24 cellular contexts compared by ENCODE assay signal in the genomic region with DNA sequence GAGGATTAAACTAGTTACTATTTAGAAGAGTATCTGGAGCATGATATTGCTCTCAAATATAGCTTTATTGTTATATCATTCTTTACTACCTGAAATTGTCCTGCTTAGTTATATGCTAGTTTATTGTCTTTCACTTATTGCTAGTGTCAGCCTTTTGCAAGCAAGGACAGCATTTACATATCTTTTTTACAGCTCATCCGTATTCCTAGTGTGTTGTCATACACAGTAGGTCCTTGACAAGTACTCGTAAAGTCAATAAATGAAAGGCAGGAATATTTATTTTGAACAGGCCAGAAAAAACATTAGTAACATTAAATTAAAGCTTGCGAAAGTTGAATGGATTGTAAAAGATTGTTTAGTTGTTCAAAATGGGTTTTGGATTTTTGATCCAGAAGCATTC. TPM values are rescaled to one million over a fixed set of nuclear protein-coding genes. Genes with fewer than 3 reads are reported as not detected.
DNase-seq lines count a peak whose midpoint lies in the region; ATAC-seq, FAIRE-seq and TF ChIP-seq lines count a peak whose summit lies in the region.
"Had no signal": no experiment of that assay in that cellular context is flagged by ENCODE, and none has a peak within 500 bp of the region (broad histone marks: within the 10 kb centered on the region; RNA-seq: fewer than 3 reads in every experiment).

No MANE protein-coding gene starts in this region.

- H3K9me3 Mint-ChIP-seq in glutamatergic neuron (ENCODE audit: unreplicated experiment) = peaks cover 1% of the 10 kb centered on the region

- peak overlapping the region in 9 of 12 donors; percentile 64 to 83 (median 69) for H3K27ac ChIP-seq in heart left ventricle
- H3K27ac ChIP-seq in right cardiac atrium (ENCODE audit: low read length) = no peak overlapping the region
- peak overlapping the region; percentile 1 for H3K27ac ChIP-seq in lower lobe of right lung
- H3K27ac ChIP-seq in tibial artery = peak overlapping the region; percentile 50 to 62
- H3K27ac ChIP-seq: cardiac muscle cell, pancreas had no signal

- no peak for TF ChIP-seq POLR2A in heart left ventricle (IDR thresholded peaks at IDR 0.05)

- H3K27me3 ChIP-seq in heart left ventricle = no peaks in the 10 kb centered on the region
- no peaks in the 10 kb centered on the region for H3K27me3 ChIP-seq in right cardiac atrium (ENCODE audit: control insufficient read depth, insufficient read depth)
- no peaks in the 10 kb centered on the region for H3K27me3 ChIP-seq in lower lobe of right lung (ENCODE audit: low read depth)
- H3K27me3 ChIP-seq in tibial artery = no peaks in the 10 kb centered on the region
- H3K27me3 ChIP-seq: cardiac muscle cell, pancreas had no signal

- H3K36me3 ChIP-seq in heart left ventricle (no peaks in the 10 kb centered on the region), lower lobe of right lung (no peaks in the 10 kb centered on the region), tibial artery (peaks cover 0 to 8% (median 0%) of the 10 kb centered on the region in 3 donors)
- H3K36me3 ChIP-seq: cardiac muscle cell, pancreas had no signal

- peaks cover 8% of the 10 kb centered on the region for H3K36me3 Mint-ChIP-seq in glutamatergic neuron (ENCODE audit: unreplicated experiment)

- no peak overlapping the region for H3K4me3 Mint-ChIP-seq in glutamatergic neuron (ENCODE audit: unreplicated experiment)
- H3K4me3 Mint-ChIP-seq: activated naive CD4-positive, alpha-beta T cell treated with anti-CD3 and anti-CD28 coated beads for 36 hours; nephron; T-helper 2 cell treated with Interferon-gamma antibody and Interleukin-4, amounts not matched to agents 5 μg/mL and 100 μg/mL, for 36 hours had no signal

- no peak overlapping the region for H3K27ac Mint-ChIP-seq in glutamatergic neuron (ENCODE audit: unreplicated experiment)
- H3K27ac Mint-ChIP-seq: activated naive CD4-positive, alpha-beta T cell treated with anti-CD3 and anti-CD28 coated beads for 36 hours; nephron; T-helper 2 cell treated with Interferon-gamma antibody and Interleukin-4, amounts not matched to agents 5 μg/mL and 100 μg/mL, for 36 hours had no signal

- peaks cover 0 to 41% (median 12%) of the 10 kb centered on the region in 12 donors for H3K4me1 ChIP-seq in heart left ventricle
- H3K4me1 ChIP-seq in right cardiac atrium (ENCODE audit: control insufficient read depth, insufficient read depth, low read length) = peaks cover 6% of the 10 kb centered on the region
- peaks cover 6% of the 10 kb centered on the region for H3K4me1 ChIP-seq in lower lobe of right lung
- peaks cover 0 to 38% (median 6%) of the 10 kb centered on the region in 4 donors for H3K4me1 ChIP-seq in tibial artery
- H3K4me1 ChIP-seq: pancreas had no signal

- ATAC-seq in heart left ventricle (no peak), right cardiac atrium (no peak), lower lobe of right lung (no peak), esophagus mucosa (no peak)
- ATAC-seq: pancreas had no signal

- peaks cover 0 to 28% (median 14%) of the 10 kb centered on the region in 12 donors for H3K9me3 ChIP-seq in heart left ventricle
- no peaks in the 10 kb centered on the region for H3K9me3 ChIP-seq in right cardiac atrium (ENCODE audit: control insufficient read depth, low read length)
- H3K9me3 ChIP-seq in lower lobe of right lung = peaks cover 22% of the 10 kb centered on the region
- peaks cover 0 to 13% (median 8%) of the 10 kb centered on the region in 3 donors for H3K9me3 ChIP-seq in tibial artery
- H3K9me3 ChIP-seq: pancreas had no signal

- DNase-seq in heart left ventricle (no peak), right cardiac atrium (no peak), lower lobe of right lung (no peak), tibial artery (no peak), glutamatergic neuron (no peak), NCI-H82 (lab: John Stamatoyannopoulos, UW) (no peak)
- DNase-seq: activated CD4-positive, alpha-beta T cell treated with anti-CD3 and anti-CD28 coated beads for 4 hours; activated naive CD4-positive, alpha-beta T cell treated with anti-CD3 and anti-CD28 coated beads for 36 hours; activated T-cell treated with anti-CD3 and anti-CD28 coated beads, Interleukin-2, amount 50 U/mL, for 48 hours; COR-L47; dermis blood vessel endothelial cell; DMS79; left ventricle myocardium superior; NCI-H1694 treated with DMSO at 0.1 percent for 48 hours; pancreas had no signal

- H3K4me1 Mint-ChIP-seq in glutamatergic neuron (ENCODE audit: low read depth, unreplicated experiment) = peaks cover 8% of the 10 kb centered on the region

- intact Hi-C loops in heart left ventricle (cut with DNase I) (no loop called here), right cardiac atrium (cut with DNase I) (no loop called here), lower lobe of right lung (cut with DNase I) (no loop called here), tibial artery (cut with DNase I; ENCODE audit: low total_unique reads) (no loop called here)

- 78 to 87% (median 80%) methylated on average over 3 of the region's 3 CpGs for WGBS in heart left ventricle, 4 donors
- 79% methylated on average over 3 of the region's 3 CpGs for WGBS in right cardiac atrium

- H3K27me3 Mint-ChIP-seq in glutamatergic neuron (ENCODE audit: unreplicated experiment) = peaks cover 4% of the 10 kb centered on the region

- FAIRE-seq in colon (lab: Jason Lieb, UNC) = peak; percentile 14
- FAIRE-seq: A204.1, endometrium, H1, HTR-8/SVneo, pancreas had no signal

- TF ChIP-seq CTCF in heart left ventricle (IDR thresholded peaks at IDR 0.05) (no peak), lower lobe of right lung (IDR thresholded peaks at IDR 0.05) (no peak), tibial artery (IDR thresholded peaks at IDR 0.05) (no peak), glutamatergic neuron (IDR thresholded peaks at IDR 0.05; ENCODE audit: partially characterized antibody, unreplicated experiment) (no peak)

- H3K4me3 ChIP-seq in heart left ventricle (no peak overlapping the region), right cardiac atrium (ENCODE audit: low read length) (no peak overlapping the region), lower lobe of right lung (no peak overlapping the region), tibial artery (no peak overlapping the region)
- H3K4me3 ChIP-seq: cardiac muscle cell, pancreas had no signal

RNA-seq across cellular contexts. Expression of a gene that starts 35.0 kb away (rescaled TPM):
- 100 to 1,000 TPM in 1 of 9 donors, 10 to 100 TPM in 8; 40.1 to 100 (median 56.1) TPM for total RNA-seq in heart left ventricle
- polyA plus RNA-seq in heart left ventricle = 10 to 100 TPM; 11.0 to 40.4 TPM
- 10 to 100 TPM; 29.1 to 45.7 (median 38.3) TPM for total RNA-seq in right cardiac atrium
- polyA plus RNA-seq in right cardiac atrium = 32.3 TPM
- total RNA-seq in lower lobe of right lung = 16.5 TPM
- 18.8 TPM for total RNA-seq in glutamatergic neuron (ENCODE audit: unreplicated experiment)
- 22.5 TPM for total RNA-seq in esophagus mucosa
